Comparison of ENCODE assay signal across 24 cellular contexts in the genomic region with DNA sequence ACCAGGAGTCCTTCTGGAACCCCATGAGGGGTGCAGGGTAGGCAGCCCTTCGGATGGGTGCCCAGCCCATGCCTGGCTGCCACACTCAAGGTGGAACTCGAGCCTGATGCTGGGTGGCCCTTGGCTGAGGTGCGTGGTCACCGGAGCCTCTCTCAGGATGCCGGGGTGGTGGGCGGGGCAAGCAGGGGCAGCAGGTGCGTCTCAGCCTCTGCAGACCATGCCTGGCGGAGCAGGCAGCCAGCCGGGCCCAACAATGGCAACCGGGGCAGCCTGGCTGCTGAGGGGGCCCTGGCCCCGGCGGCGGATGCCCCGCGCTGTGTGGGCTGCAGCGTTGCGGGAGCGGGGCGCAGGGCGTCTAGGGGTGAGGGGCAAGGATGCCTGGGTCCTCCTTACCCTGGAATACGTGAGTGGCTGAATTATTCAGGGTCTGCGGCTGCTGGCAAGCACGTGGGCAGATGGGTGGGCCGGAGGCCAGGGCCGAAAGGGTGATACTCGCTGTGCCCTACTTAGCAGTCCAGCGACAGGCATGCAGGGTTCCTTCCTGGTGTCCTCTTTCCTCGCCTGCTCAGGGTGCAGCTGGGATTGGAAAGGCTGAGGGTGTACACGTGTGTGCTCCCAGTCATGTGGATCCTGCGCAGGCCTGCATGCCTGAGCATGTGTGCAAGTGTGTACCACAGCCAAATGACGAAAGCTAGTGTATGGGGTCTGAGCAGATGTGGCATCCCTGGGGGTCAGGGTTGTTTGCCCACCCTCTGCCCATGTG.
"Had no signal": no experiment of that assay in that cellular context is flagged by ENCODE, and none has a peak within 500 bp of the region (broad histone marks: within the 10 kb centered on the region; RNA-seq: fewer than 3 reads in every experiment).

No MANE protein-coding gene starts in this region.

- H3K27ac ChIP-seq: brain microvascular endothelial cell, esophagus muscularis mucosa, skin epidermis, testis, transverse colon had no signal

- H3K9me3 ChIP-seq: testis, transverse colon had no signal

- H3K9me3 Mint-ChIP-seq: activated T-cell treated with anti-CD3 and anti-CD28 coated beads, Interleukin-2, amount 50 U/mL, for 24 hours had no signal

- H3K36me3 ChIP-seq: brain microvascular endothelial cell, esophagus muscularis mucosa, transverse colon had no signal

- ATAC-seq: left ventricle myocardium superior; right cardiac atrium; stimulated activated naive CD8-positive, alpha-beta T cell treated with anti-CD3 and anti-CD28 coated beads, Interleukin-15, Interleukin-2, amounts not matched to agents 100 U/mL and 50 U/mL, for 24 hours had no signal

- H3K27me3 ChIP-seq: brain microvascular endothelial cell, testis, transverse colon had no signal

- H3K4me3 Mint-ChIP-seq: activated CD4-positive, alpha-beta memory T cell treated with anti-CD3 and anti-CD28 coated beads for 36 hours; activated CD4-positive, alpha-beta T cell treated with anti-CD3 and anti-CD28 coated beads, Interleukin-2, amount 10 ng/mL, durations not matched to agents 24 days and 14 days; activated T-cell treated with anti-CD3 and anti-CD28 coated beads, Interleukin-2, amount 50 U/mL, for 24 hours; endodermal cell; nephron progenitor cell had no signal

- H3K27me3 Mint-ChIP-seq: activated CD4-positive, alpha-beta memory T cell treated with anti-CD3 and anti-CD28 coated beads for 36 hours; activated CD4-positive, alpha-beta T cell treated with anti-CD3 and anti-CD28 coated beads, Interleukin-2, amount 10 ng/mL, durations not matched to agents 24 days and 14 days; activated T-cell treated with anti-CD3 and anti-CD28 coated beads, Interleukin-2, amount 50 U/mL, for 24 hours had no signal

- DNase-seq: activated CD4-positive, alpha-beta memory T cell treated with anti-CD3 and anti-CD28 coated beads for 36 hours; activated CD4-positive, alpha-beta T cell treated with anti-CD3 and anti-CD28 coated beads, Interleukin-2, amount 10 ng/mL, durations not matched to agents 24 days and 14 days; activated CD4-positive, CD25-positive, alpha-beta regulatory T cell treated with anti-CD3 and anti-CD28 coated beads, Interleukin-2, amount 50 U/mL, for 72 hours; activated CD8-positive, alpha-beta memory T cell treated with anti-CD3 and anti-CD28 coated beads, Interleukin-2, amount 50 U/mL, for 4 hours; activated gamma-delta T cell; activated naive CD4-positive, alpha-beta T cell treated with anti-CD3 and anti-CD28 coated beads, Interleukin-2, amount 50 U/mL, for 16 hours; activated T-cell treated with anti-CD3 and anti-CD28 coated beads, Interleukin-2, amount 50 U/mL, for 24 hours; amniotic stem cell; brain microvascular endothelial cell; endodermal cell; foreskin melanocyte; glutamatergic neuron; left ventricle myocardium superior; nephron progenitor cell; occipital lobe; stimulated activated CD4-positive, alpha-beta T cell treated with anti-CD3 and anti-CD28 coated beads, Interleukin-12 subunit alpha, Interleukin-12 subunit beta, amount 100 ng/mL, for 4 hours; stimulated activated CD4-positive, alpha-beta T cell treated with anti-CD3 and anti-CD28 coated beads, Interleukin-4, amount 100 ng/mL, for 1 hour; stimulated activated naive CD8-positive, alpha-beta T cell treated with anti-CD3 and anti-CD28 coated beads, Interleukin-15, Interleukin-2, amounts not matched to agents 100 U/mL and 50 U/mL, for 24 hours; T-helper 9 cell; testis; transverse colon had no signal

- H3K4me3 ChIP-seq: esophagus muscularis mucosa, skin epidermis, testis, transverse colon had no signal

- H3K4me1 Mint-ChIP-seq: activated CD4-positive, alpha-beta T cell treated with anti-CD3 and anti-CD28 coated beads, Interleukin-2, amount 10 ng/mL, durations not matched to agents 24 days and 14 days; endodermal cell had no signal

- H3K27ac Mint-ChIP-seq: activated CD4-positive, alpha-beta memory T cell treated with anti-CD3 and anti-CD28 coated beads for 36 hours; activated CD4-positive, alpha-beta T cell treated with anti-CD3 and anti-CD28 coated beads, Interleukin-2, amount 10 ng/mL, durations not matched to agents 24 days and 14 days; activated T-cell treated with anti-CD3 and anti-CD28 coated beads, Interleukin-2, amount 50 U/mL, for 24 hours; endodermal cell; nephron progenitor cell had no signal

- H3K36me3 Mint-ChIP-seq: activated CD4-positive, alpha-beta memory T cell treated with anti-CD3 and anti-CD28 coated beads for 36 hours had no signal

- H3K4me1 ChIP-seq: esophagus muscularis mucosa, testis, transverse colon had no signal
